ENCODE assay signal across 10 cellular contexts in the genomic region with DNA sequence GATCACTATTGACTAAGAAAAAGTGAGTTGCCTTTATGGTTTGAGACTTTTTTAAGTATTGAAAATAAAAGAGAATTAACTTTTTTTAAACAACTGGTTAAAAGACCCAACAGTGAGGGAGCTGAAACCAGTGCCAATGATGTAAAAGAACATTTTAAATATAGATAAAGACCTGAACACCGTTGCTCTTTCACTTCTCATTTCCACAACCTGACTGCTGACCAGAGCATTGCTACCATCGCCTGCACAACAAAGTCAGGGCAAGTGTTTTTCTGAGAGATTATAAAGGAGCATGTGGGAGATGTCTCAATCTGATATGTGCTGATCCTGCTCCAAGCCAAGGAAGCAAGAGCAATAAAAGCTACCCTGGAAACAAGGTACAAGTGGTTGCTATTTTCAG. TPM values are rescaled to one million over a fixed set of nuclear protein-coding genes. Genes with fewer than 3 reads are reported as not detected.
DNase-seq lines count a peak whose midpoint lies in the region; ATAC-seq and TF ChIP-seq lines count a peak whose summit lies in the region.
"Had no signal": no experiment of that assay in that cellular context is flagged by ENCODE, and none has a peak within 500 bp of the region (broad histone marks: within the 10 kb centered on the region; RNA-seq: fewer than 3 reads in every experiment).

No MANE protein-coding gene starts in this region.

- H3K9me3 Mint-ChIP-seq in activated T-helper 17 cell treated with anti-CD3 and anti-CD28 coated beads, Interleukin-2, amount 50 U/mL, for 72 hours = no peaks in the 10 kb centered on the region

- no peak overlapping the region for H3K27ac ChIP-seq in Peyer's patch
- H3K27ac ChIP-seq: BLaER1, psoas muscle had no signal

- H3K27ac Mint-ChIP-seq in activated T-helper 17 cell treated with anti-CD3 and anti-CD28 coated beads, Interleukin-2, amount 50 U/mL, for 72 hours = no peak overlapping the region

- H3K4me3 ChIP-seq in Peyer's patch = no peak overlapping the region
- H3K4me3 ChIP-seq: BLaER1, psoas muscle had no signal

- no peaks in the 10 kb centered on the region for H3K4me1 Mint-ChIP-seq in activated T-helper 17 cell treated with anti-CD3 and anti-CD28 coated beads, Interleukin-2, amount 50 U/mL, for 72 hours

- peaks cover 0 to 5% (median 0%) of the 10 kb centered on the region in 4 donors for H3K4me1 ChIP-seq in Peyer's patch

- no peak for TF ChIP-seq POLR2A in Peyer's patch (IDR thresholded peaks at IDR 0.05)

- in situ Hi-C loops in GM13976 (cut with MboI; ENCODE audit: low sequenced_read_pairs, unreplicated experiment) = no loop called here

- peak; percentile 22 for DNase-seq in GM13976 (ENCODE audit: low spot score)
- DNase-seq in NAMALWA (ENCODE audit: low spot score) = peak; percentile 30
- DNase-seq in Peyer's patch = no peak
- no peak for DNase-seq in hypothalamus (lab: John Stamatoyannopoulos, UW)
- no peak for DNase-seq in foreskin melanocyte
- DNase-seq: psoas muscle had no signal

- no peaks in the 10 kb centered on the region for H3K27me3 Mint-ChIP-seq in activated T-helper 17 cell treated with anti-CD3 and anti-CD28 coated beads, Interleukin-2, amount 50 U/mL, for 72 hours

- H3K4me3 Mint-ChIP-seq in activated T-helper 17 cell treated with anti-CD3 and anti-CD28 coated beads, Interleukin-2, amount 50 U/mL, for 72 hours = no peak overlapping the region

- H3K36me3 Mint-ChIP-seq in activated T-helper 17 cell treated with anti-CD3 and anti-CD28 coated beads, Interleukin-2, amount 50 U/mL, for 72 hours (ENCODE audit: low read depth) = peaks cover 6% of the 10 kb centered on the region

- TF ChIP-seq CTCF in GM13976 (IDR thresholded peaks at IDR 0.05; ENCODE audit: borderline replicate concordance, control extremely low read depth, extremely low read depth, insufficient read depth, missing control alignments) = no peak
- TF ChIP-seq CTCF in Peyer's patch (IDR thresholded peaks at IDR 0.05) = no peak

- H3K27me3 ChIP-seq in Peyer's patch = no peaks in the 10 kb centered on the region
- H3K27me3 ChIP-seq: BLaER1 had no signal

- no peaks in the 10 kb centered on the region for H3K36me3 ChIP-seq in Peyer's patch
- H3K36me3 ChIP-seq: BLaER1 had no signal

- ATAC-seq in GM19455 (IDR thresholded peaks at IDR 0.05; ENCODE audit: unreplicated experiment) (peak; percentile 89), HG02973 (IDR thresholded peaks at IDR 0.05; ENCODE audit: unreplicated experiment) (peak; percentile 77)
- no peak for ATAC-seq in activated T-helper 17 cell treated with anti-CD3 and anti-CD28 coated beads, Interleukin-2, amount 50 U/mL, for 72 hours (replicated peaks)

- no peaks in the 10 kb centered on the region for H3K9me3 ChIP-seq in Peyer's patch
- H3K9me3 ChIP-seq: BLaER1, psoas muscle had no signal

RNA-seq across cellular contexts. Expression of a gene that starts 34.7 kb away (rescaled TPM):
- total RNA-seq in Peyer's patch = 10 to 100 TPM in 2 of 4 donors, 1 to 10 TPM in 2; 5.1 to 16.5 (median 10.9) TPM
- 10 to 100 TPM in 1 of 2 donors, 1 to 10 TPM in 1; 9.5 to 27.6 TPM for total RNA-seq in activated T-helper 17 cell treated with anti-CD3 and anti-CD28 coated beads, Interleukin-2, amount 50 U/mL, for 72 hours

Comparison
In these comparisons a context has a peak if more than half of its experiments do, and no peak if none do; other contexts are left out.
1. DNase-seq: peak in GM13976 (single experiment) and NAMALWA (single experiment); none in Peyer's patch (0 of 3), hypothalamus (0 of 51) and foreskin melanocyte (single experiment).